ENCODE assay signal across 8 cellular contexts in genomic region chr2:127355407-127356008, GRCh38. TPM values are rescaled to one million over a fixed set of nuclear protein-coding genes. Genes with fewer than 3 reads are reported as not detected.
DNase-seq lines count a peak whose midpoint lies in the region; ATAC-seq and TF ChIP-seq lines count a peak whose summit lies in the region.

No MANE protein-coding gene starts in this region.

- H3K27me3 Mint-ChIP-seq in activated T-cell treated with anti-CD3 and anti-CD28 coated beads, Interleukin-2, amount 50 U/mL, for 4 hours (ENCODE audit: low read depth), result no peaks in the 10 kb centered on the region

- TF ChIP-seq CTCF in OCI-LY7 (conservative IDR thresholded peaks at IDR 0.05; ENCODE audit: low read length), result peak; percentile 94
- TF ChIP-seq CTCF in dorsolateral prefrontal cortex (IDR thresholded peaks at IDR 0.05 in 54 of 56, conservative IDR thresholded peaks at IDR 0.05 in 2 of 56; ENCODE audit: low read depth in 1 of 56, partially characterized antibody in 56 of 56), result peak in 54 of 56 donors; percentile 27 to 67 (median 50)
- peak; percentile 56 for TF ChIP-seq CTCF in psoas muscle (IDR thresholded peaks at IDR 0.05)

- POLR2A ChIA-PET in OCI-LY7 (lab: Charles Lee), result no interaction called here

- H3K27me3 ChIP-seq in dorsolateral prefrontal cortex, result no peaks in the 10 kb centered on the region
- H3K27me3 ChIP-seq in psoas muscle (ENCODE audit: insufficient read depth in 3 of 3, low read length in 2 of 3), result no peaks in the 10 kb centered on the region

- H3K36me3 ChIP-seq in OCI-LY7 (ENCODE audit: insufficient read depth, low read length) (peaks cover 23% of the 10 kb centered on the region), psoas muscle (ENCODE audit: insufficient read depth in 1 of 2, low read depth in 1 of 2) (no peaks in the 10 kb centered on the region)

- DNase-seq in activated T-cell treated with anti-CD3 and anti-CD28 coated beads, Interleukin-2, amount 50 U/mL, for 4 hours, result peak; percentile 13
- DNase-seq in activated T-cell treated with anti-CD3 and anti-CD28 coated beads, Interleukin-2, amount 50 U/mL, for 1 hour, result no peak
- peak; percentile 42 for DNase-seq in OCI-LY7 (ENCODE audit: low spot score)
- DNase-seq in dorsolateral prefrontal cortex, result no peak
- no peak for DNase-seq in psoas muscle
- DNase-seq in cerebellar nuclear complex (lab: John Stamatoyannopoulos, UW), result no peak
- DNase-seq in activated effector memory CD4-positive, alpha-beta T cell treated with anti-CD3 and anti-CD28 coated beads, Interleukin-2, amount 50 U/mL, for 16 hours, result no peak

- H3K36me3 Mint-ChIP-seq in activated T-cell treated with anti-CD3 and anti-CD28 coated beads, Interleukin-2, amount 50 U/mL, for 4 hours (ENCODE audit: insufficient read depth), result peaks cover 9% of the 10 kb centered on the region

- H3K79me2 ChIP-seq in OCI-LY7 (ENCODE audit: insufficient read depth, low read depth, low read length), result peaks cover 75% of the 10 kb centered on the region

- H3K9me3 ChIP-seq in OCI-LY7 (ENCODE audit: low read length) (peaks cover 20% of the 10 kb centered on the region; the same call in 1 of the 2 replicates), psoas muscle (no peaks in the 10 kb centered on the region)

- H3K4me1 ChIP-seq in OCI-LY7 (ENCODE audit: insufficient read depth, low read length, poor library complexity, severe bottlenecking) (no peaks in the 10 kb centered on the region), psoas muscle (peaks cover 31% of the 10 kb centered on the region)

- H3K9me3 Mint-ChIP-seq in activated T-cell treated with anti-CD3 and anti-CD28 coated beads, Interleukin-2, amount 50 U/mL, for 4 hours, result no peaks in the 10 kb centered on the region

- no peak overlapping the region for H3K4me3 Mint-ChIP-seq in activated T-cell treated with anti-CD3 and anti-CD28 coated beads, Interleukin-2, amount 50 U/mL, for 4 hours

- no TSS peak for BruUV-seq in OCI-LY7 (replicated peaks; lab: Mats Ljungman, UMichigan)

- H2AFZ ChIP-seq in OCI-LY7 (ENCODE audit: low read length), result no peak overlapping the region

- H3K4me2 ChIP-seq in OCI-LY7 (ENCODE audit: low read length), result no peak overlapping the region

- H3K4me3 ChIP-seq in OCI-LY7 (ENCODE audit: low read depth, low read length, poor library complexity, severe bottlenecking) (no peak overlapping the region), dorsolateral prefrontal cortex (no peak overlapping the region), psoas muscle (no peak overlapping the region)

- ATAC-seq in activated T-cell treated with anti-CD3 and anti-CD28 coated beads, Interleukin-2, amount 50 U/mL, for 4 hours, result peak in 1 of 2 donors; percentile 53
- ATAC-seq in psoas muscle (peak in 3 of 4 donors; percentile 47 to 70 (median 68)), GM18907 (IDR thresholded peaks at IDR 0.05; ENCODE audit: unreplicated experiment) (no peak)

- no peaks in the 10 kb centered on the region for H3K9me2 ChIP-seq in OCI-LY7 (ENCODE audit: insufficient read depth, low read length)

- H3K27ac ChIP-seq in OCI-LY7 (ENCODE audit: low read depth, low read length, poor library complexity, severe bottlenecking) (no peak overlapping the region), dorsolateral prefrontal cortex (no peak overlapping the region), psoas muscle (no peak overlapping the region)

- no peaks in the 10 kb centered on the region; the same call in none of the 2 replicates for H4K20me1 ChIP-seq in OCI-LY7 (ENCODE audit: insufficient read depth, low read length)

- CTCF ChIA-PET in OCI-LY7 (lab: Charles Lee; ENCODE audit: unreplicated experiment), result no interaction called here

- intact Hi-C loops in OCI-LY7 (cut with micrococcal nuclease; ENCODE audit: unreplicated experiment), result loop anchor here (2.0 kb wide), 1 partner anchor 31 kb away; the partner anchor contains the start of gene MAP3K2
- intact Hi-C loops in dorsolateral prefrontal cortex (cut with DNase I), result no loop called here
- intact Hi-C loops in psoas muscle (cut with DNase I), result loop anchor here (5.0 kb wide), 1 partner anchor 62 kb away; the partner anchor contains the start of gene PROC (in 2 of the 2)

- peaks cover 60% of the 10 kb centered on the region for H3K4me1 Mint-ChIP-seq in activated T-cell treated with anti-CD3 and anti-CD28 coated beads, Interleukin-2, amount 50 U/mL, for 4 hours (ENCODE audit: low read depth)

- 73 to 78% (median 76%) methylated on average over 4 of the region's 4 CpGs for WGBS in psoas muscle, 3 donors

RNA-seq across cellular contexts. Expression of gene MAP3K2, which starts 32.3 kb away (rescaled TPM):
- total RNA-seq in activated T-cell treated with anti-CD3 and anti-CD28 coated beads, Interleukin-2, amount 50 U/mL, for 4 hours, result 10 to 100 TPM; 60.2 to 69.1 (median 63.8) TPM
- 33.2 and 47.5 TPM in 2 replicates for total RNA-seq in OCI-LY7 (2014; rRNA removed; shearing (Covaris generic))
- total RNA-seq in OCI-LY7 (2022) (52.5 and 55.9 TPM in 2 replicates), dorsolateral prefrontal cortex (10 to 100 TPM; 36.0 to 66.7 (median 51.9) TPM), psoas muscle (10 to 100 TPM; 25.9 to 37.1 (median 30.9) TPM)
- polyA plus RNA-seq in psoas muscle, result 10 to 100 TPM in 1 of 3 donors, 1 to 10 TPM in 2; 4.2 to 11.7 (median 7.2) TPM

Comparison
In these comparisons a context has a peak if more than half of its experiments do, and no peak if none do; other contexts are left out.
1. DNase-seq: peak in activated T-cell treated with anti-CD3 and anti-CD28 coated beads, Interleukin-2, amount 50 U/mL, for 4 hours (single experiment) and OCI-LY7 (single experiment); none in activated T-cell treated with anti-CD3 and anti-CD28 coated beads, Interleukin-2, amount 50 U/mL, for 1 hour (single experiment), dorsolateral prefrontal cortex (0 of 10), psoas muscle (0 of 2), cerebellar nuclear complex (0 of 2) and activated effector memory CD4-positive, alpha-beta T cell treated with anti-CD3 and anti-CD28 coated beads, Interleukin-2, amount 50 U/mL, for 16 hours (single experiment).
2. intact Hi-C loops: an anchor here in OCI-LY7 (2.0 kb wide) and psoas muscle (5.0 kb wide); none called in dorsolateral prefrontal cortex.
3. Peak in every context shown above with its lines, with median percentiles within 50 percentile points of each other: CTCF ChIP-seq.